19 cellular contexts compared by ENCODE assay signal in genomic region chr5:14435481-14435880, GRCh38.
"Had no signal": no experiment of that assay in that cellular context is flagged by ENCODE, and none has a peak within 500 bp of the region (broad histone marks: within the 10 kb centered on the region; RNA-seq: fewer than 3 reads in every experiment).

No MANE protein-coding gene starts in this region.

- H3K27me3 ChIP-seq: heart left ventricle, ovary, uterus had no signal

- H3K9me3 ChIP-seq: heart left ventricle, left ventricle myocardium inferior, ovary, thoracic aorta, uterus had no signal

- H3K4me3 Mint-ChIP-seq: activated T-cell treated with anti-CD3 and anti-CD28 coated beads, Interleukin-2, amount 50 U/mL, for 4 hours; endodermal cell; stimulated activated naive CD8-positive, alpha-beta T cell treated with anti-CD3 and anti-CD28 coated beads, Interleukin-15, Interleukin-2, amounts not matched to agents 100 ng/mL and 50 ng/mL, for 24 hours had no signal

- H3K4me3 ChIP-seq: heart left ventricle, left ventricle myocardium inferior, ovary, thoracic aorta, uterus had no signal

- H3K9me3 Mint-ChIP-seq: activated T-cell treated with anti-CD3 and anti-CD28 coated beads, Interleukin-2, amount 50 U/mL, for 4 hours; stimulated activated naive CD8-positive, alpha-beta T cell treated with anti-CD3 and anti-CD28 coated beads, Interleukin-15, Interleukin-2, amounts not matched to agents 100 ng/mL and 50 ng/mL, for 24 hours had no signal

- FAIRE-seq: keratinocyte had no signal

- H3K27ac Mint-ChIP-seq: activated naive CD4-positive, alpha-beta T cell treated with anti-CD3 and anti-CD28 coated beads, Interleukin-2, amount 50 U/mL, for 72 hours; endodermal cell; stimulated activated naive CD8-positive, alpha-beta T cell treated with anti-CD3 and anti-CD28 coated beads, Interleukin-15, Interleukin-2, amounts not matched to agents 100 ng/mL and 50 ng/mL, for 24 hours had no signal

- H3K4me1 ChIP-seq: uterus had no signal

- H3K27me3 Mint-ChIP-seq: stimulated activated naive CD8-positive, alpha-beta T cell treated with anti-CD3 and anti-CD28 coated beads, Interleukin-15, Interleukin-2, amounts not matched to agents 100 ng/mL and 50 ng/mL, for 24 hours had no signal

- H3K27ac ChIP-seq: heart left ventricle, left ventricle myocardium inferior, ovary, thoracic aorta, uterus had no signal

- DNase-seq: activated CD4-positive, alpha-beta T cell treated with anti-CD3 and anti-CD28 coated beads for 1 hour; activated CD4-positive, alpha-beta T cell treated with anti-CD3 and anti-CD28 coated beads, Interleukin-2, amount 50 U/mL, for 48 hours; activated effector memory CD4-positive, alpha-beta T cell treated with anti-CD3 and anti-CD28 coated beads, Interleukin-2, amount 50 U/mL, for 16 hours; activated T-cell treated with anti-CD3 and anti-CD28 coated beads, Interleukin-2, amount 50 U/mL, for 4 hours; amygdala; foreskin melanocyte; heart left ventricle; left ventricle myocardium inferior; mesendoderm; ovary; stimulated activated CD4-positive, alpha-beta T cell treated with anti-CD3 and anti-CD28 coated beads, Interleukin-12 subunit alpha, Interleukin-12 subunit beta, amount 100 ng/mL, for 4 hours; stimulated activated CD8-positive, alpha-beta memory T cell treated with anti-CD3 and anti-CD28 coated beads, Interleukin-4, amount 100 ng/mL, for 48 hours; T-helper 9 cell; uterus had no signal

- ATAC-seq: activated naive CD4-positive, alpha-beta T cell treated with anti-CD3 and anti-CD28 coated beads, Interleukin-2, amount 50 U/mL, for 72 hours; activated T-cell treated with anti-CD3 and anti-CD28 coated beads, Interleukin-2, amount 50 U/mL, for 4 hours; heart left ventricle had no signal

- H3K36me3 ChIP-seq: left ventricle myocardium inferior, ovary, thoracic aorta, uterus had no signal
